8 cellular contexts compared by ENCODE assay signal in genomic region chr2:68423966-68424650, GRCh38. TPM values are rescaled to one million over a fixed set of nuclear protein-coding genes. Genes with fewer than 3 reads are reported as not detected.
DNase-seq lines count a peak whose midpoint lies in the region; ATAC-seq and TF ChIP-seq lines count a peak whose summit lies in the region.

No MANE protein-coding gene starts in this region.

- H2AFZ ChIP-seq in PC-9 = no peak overlapping the region

- H3K27me3 ChIP-seq in PC-9 (ENCODE audit: insufficient read depth, low read depth) = no peaks in the 10 kb centered on the region; the same call in 1 of the 2 replicates

- H3K9me2 ChIP-seq in PC-9 (ENCODE audit: insufficient read depth) = no peaks in the 10 kb centered on the region

- H3K9me3 ChIP-seq in PC-9 (ENCODE audit: insufficient read depth, low read depth) = no peaks in the 10 kb centered on the region

- BruUV-seq in PC-9 (replicated peaks; lab: Mats Ljungman, UMichigan) = no TSS peak

- intact Hi-C loops in PC-9 (cut with micrococcal nuclease; ENCODE audit: unreplicated experiment) = no loop called here

- CTCF ChIA-PET in PC-9 (lab: Charles Lee) = no interaction called here

- ATAC-seq in GM18508 (IDR thresholded peaks at IDR 0.05; ENCODE audit: insufficient read depth, unreplicated experiment) (peak; percentile 73), GM21717 (IDR thresholded peaks at IDR 0.05; ENCODE audit: unreplicated experiment) (peak; percentile 78), HG03571 (IDR thresholded peaks at IDR 0.05; ENCODE audit: unreplicated experiment) (peak; percentile 78)

- DNase-seq in germinal center (ENCODE audit: low spot score) (peak; percentile 28), PC-9 (no peak), NCI-H2227 (lab: John Stamatoyannopoulos, UW; ENCODE audit: unreplicated experiment) (no peak), coronary artery (ENCODE audit: low spot score) (no peak), SW 1271 (lab: John Stamatoyannopoulos, UW) (no peak)

- H3K27ac ChIP-seq in PC-9 (no peak overlapping the region), coronary artery (no peak overlapping the region)

- H3K36me3 ChIP-seq in PC-9 (ENCODE audit: low read depth) = no peaks in the 10 kb centered on the region

- TF ChIP-seq CTCF in PC-9 (conservative IDR thresholded peaks at IDR 0.05) = no peak
- no peak for TF ChIP-seq CTCF in coronary artery (IDR thresholded peaks at IDR 0.05)

- H4K20me1 ChIP-seq in PC-9 (ENCODE audit: insufficient read depth) = no peaks in the 10 kb centered on the region

- POLR2A ChIA-PET in PC-9 (lab: Charles Lee; ENCODE audit: unreplicated experiment) = no interaction called here

- no peak overlapping the region for H3K4me2 ChIP-seq in PC-9

- H3K4me3 ChIP-seq in PC-9 = no peak overlapping the region
- no peak overlapping the region for H3K4me3 ChIP-seq in coronary artery

- H3K4me1 ChIP-seq in PC-9 (replicated peaks; ENCODE audit: insufficient read depth) = no peaks in the 10 kb centered on the region

- H3F3A ChIP-seq in PC-9 (ENCODE audit: insufficient read depth, low read depth) = no peaks in the 10 kb centered on the region

- no peaks in the 10 kb centered on the region for H3K79me2 ChIP-seq in PC-9 (ENCODE audit: low read depth)

RNA-seq across cellular contexts. Expression of gene FBXO48, which starts 43.0 kb away (rescaled TPM):
- total RNA-seq in PC-9 (2021) = 1.2 and 1.6 TPM in 2 replicates

RNA-seq across cellular contexts. Expression of gene APLF, which starts 43.3 kb away (rescaled TPM):
- total RNA-seq in PC-9 (2021) = 3.9 and 4.5 TPM in 2 replicates

RNA-seq across cellular contexts. Expression of gene PLEK, which starts 59.0 kb away (rescaled TPM):
- total RNA-seq in PC-9 (2021) = not detected in 2 replicates
